Comparison of ENCODE assay signal across 1 cellular context in genomic region chr5:90558344-90559192, GRCh38.
TF ChIP-seq lines count a peak whose summit lies in the region.

A gene with protein sequence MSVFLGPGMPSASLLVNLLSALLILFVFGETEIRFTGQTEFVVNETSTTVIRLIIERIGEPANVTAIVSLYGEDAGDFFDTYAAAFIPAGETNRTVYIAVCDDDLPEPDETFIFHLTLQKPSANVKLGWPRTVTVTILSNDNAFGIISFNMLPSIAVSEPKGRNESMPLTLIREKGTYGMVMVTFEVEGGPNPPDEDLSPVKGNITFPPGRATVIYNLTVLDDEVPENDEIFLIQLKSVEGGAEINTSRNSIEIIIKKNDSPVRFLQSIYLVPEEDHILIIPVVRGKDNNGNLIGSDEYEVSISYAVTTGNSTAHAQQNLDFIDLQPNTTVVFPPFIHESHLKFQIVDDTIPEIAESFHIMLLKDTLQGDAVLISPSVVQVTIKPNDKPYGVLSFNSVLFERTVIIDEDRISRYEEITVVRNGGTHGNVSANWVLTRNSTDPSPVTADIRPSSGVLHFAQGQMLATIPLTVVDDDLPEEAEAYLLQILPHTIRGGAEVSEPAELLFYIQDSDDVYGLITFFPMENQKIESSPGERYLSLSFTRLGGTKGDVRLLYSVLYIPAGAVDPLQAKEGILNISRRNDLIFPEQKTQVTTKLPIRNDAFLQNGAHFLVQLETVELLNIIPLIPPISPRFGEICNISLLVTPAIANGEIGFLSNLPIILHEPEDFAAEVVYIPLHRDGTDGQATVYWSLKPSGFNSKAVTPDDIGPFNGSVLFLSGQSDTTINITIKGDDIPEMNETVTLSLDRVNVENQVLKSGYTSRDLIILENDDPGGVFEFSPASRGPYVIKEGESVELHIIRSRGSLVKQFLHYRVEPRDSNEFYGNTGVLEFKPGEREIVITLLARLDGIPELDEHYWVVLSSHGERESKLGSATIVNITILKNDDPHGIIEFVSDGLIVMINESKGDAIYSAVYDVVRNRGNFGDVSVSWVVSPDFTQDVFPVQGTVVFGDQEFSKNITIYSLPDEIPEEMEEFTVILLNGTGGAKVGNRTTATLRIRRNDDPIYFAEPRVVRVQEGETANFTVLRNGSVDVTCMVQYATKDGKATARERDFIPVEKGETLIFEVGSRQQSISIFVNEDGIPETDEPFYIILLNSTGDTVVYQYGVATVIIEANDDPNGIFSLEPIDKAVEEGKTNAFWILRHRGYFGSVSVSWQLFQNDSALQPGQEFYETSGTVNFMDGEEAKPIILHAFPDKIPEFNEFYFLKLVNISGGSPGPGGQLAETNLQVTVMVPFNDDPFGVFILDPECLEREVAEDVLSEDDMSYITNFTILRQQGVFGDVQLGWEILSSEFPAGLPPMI (N-terminal part only) (plus strand): TSS chr5:90558797. CDS start chr5:90558896, 99 bp downstream.

TF ChIP-seq in H1, 55 proteins besides CTCF, POLR2A, EP300 and RAD21 (continued from another document):
- TF ChIP-seq CBX5 (IDR thresholded peaks at IDR 0.05; ENCODE audit: low read depth, low read length) (no peak), YY1 (IDR thresholded peaks at IDR 0.05; ENCODE audit: low read depth, low read length) (peak; percentile 43), SIN3A (conservative IDR thresholded peaks at IDR 0.05 in 1 of 2, IDR thresholded peaks at IDR 0.05 in 1 of 2; ENCODE audit: low read depth in 1 of 2, low read length in 2 of 2) (peak in 1 of 2 experiments; percentile 91; a peak in 2 of 4 replicates), TAF7 (optimal IDR thresholded peaks at IDR 0.05; ENCODE audit: borderline replicate concordance, low read depth, low read length) (peak; percentile 63), SUZ12 (IDR thresholded peaks at IDR 0.05; ENCODE audit: low read length) (no peak; the same call in 1 of the 2 replicates), KDM5A (IDR thresholded peaks at IDR 0.05; ENCODE audit: low read length) (no peak), CHD2 (IDR thresholded peaks at IDR 0.05; ENCODE audit: low read length) (no peak), E2F6 (IDR thresholded peaks at IDR 0.05) (peak; percentile 19; the same call in 1 of the 2 replicates), ATF2 (IDR thresholded peaks at IDR 0.05; ENCODE audit: low read length) (no peak), NANOG (IDR thresholded peaks at IDR 0.05; ENCODE audit: insufficient read depth, low read depth, low read length, poor library complexity, severe bottlenecking) (no peak), NRF1 (IDR thresholded peaks at IDR 0.05; ENCODE audit: low read depth, low read length) (peak; percentile 23), SP2 (IDR thresholded peaks at IDR 0.05; ENCODE audit: low read length) (no peak), BRCA1 (IDR thresholded peaks at IDR 0.05; ENCODE audit: low read depth, low read length) (peak; percentile 31; the same call in 1 of the 2 replicates), RFX5 (IDR thresholded peaks at IDR 0.05; ENCODE audit: borderline replicate concordance, low read depth, low read length) (no peak), KDM1A (IDR thresholded peaks at IDR 0.05; ENCODE audit: borderline replicate concordance, low read length) (peak; percentile 36; the same call in 1 of the 2 replicates), JUND (IDR thresholded peaks at IDR 0.05; ENCODE audit: low read length) (peak; percentile 98), SRF (IDR thresholded peaks at IDR 0.05; ENCODE audit: low read depth, low read length) (no peak), TEAD4 (IDR thresholded peaks at IDR 0.05; ENCODE audit: low read depth, low read length) (no peak), CHD7 (IDR thresholded peaks at IDR 0.05; ENCODE audit: insufficient replicate concordance, low read length) (no peak), KDM4A (IDR thresholded peaks at IDR 0.05; ENCODE audit: low read depth, low read length, severe bottlenecking) (peak; percentile 89), ZNF274 (IDR thresholded peaks at IDR 0.05; ENCODE audit: borderline replicate concordance, extremely low read depth, low read length) (no peak), MAFK (IDR thresholded peaks at IDR 0.05; ENCODE audit: low read depth, low read length) (no peak), TBP (IDR thresholded peaks at IDR 0.05; ENCODE audit: low read depth, low read length) (peak; percentile 89), HDAC6 (IDR thresholded peaks at IDR 0.05; ENCODE audit: low read depth, low read length) (no peak), RNF2 (IDR thresholded peaks at IDR 0.05; ENCODE audit: borderline replicate concordance, low read depth, low read length, missing control alignments, poor library complexity, severe bottlenecking) (no peak), CHD1 (IDR thresholded peaks at IDR 0.05; ENCODE audit: low read depth, low read length) (peak; percentile 99), RXRA (IDR thresholded peaks at IDR 0.05; ENCODE audit: insufficient read depth, low read depth, low read length) (no peak), SAP30 (IDR thresholded peaks at IDR 0.05; ENCODE audit: insufficient read depth, insufficient replicate concordance, low read length) (no peak), EGR1 (IDR thresholded peaks at IDR 0.05; ENCODE audit: borderline replicate concordance, low read depth, low read length) (peak; percentile 77), FOSL1 (IDR thresholded peaks at IDR 0.05; ENCODE audit: insufficient read depth, low read depth, low read length) (no peak), GTF2F1 (IDR thresholded peaks at IDR 0.05; ENCODE audit: borderline replicate concordance, low read depth, low read length) (no peak), SP1 (IDR thresholded peaks at IDR 0.05; ENCODE audit: low read depth, low read length) (peak; percentile 82), RBBP5 (IDR thresholded peaks at IDR 0.05; ENCODE audit: borderline replicate concordance, low read depth, low read length) (peak; percentile 99), BCL11A (IDR thresholded peaks at IDR 0.05; ENCODE audit: low read depth in 2 of 2, low read length in 2 of 2) (no peak), GABPA (IDR thresholded peaks at IDR 0.05; ENCODE audit: borderline replicate concordance, insufficient read depth, low read length) (no peak), PHF8 (conservative IDR thresholded peaks at IDR 0.05; ENCODE audit: low read depth, low read length) (peak; percentile 80), ASH2L (IDR thresholded peaks at IDR 0.05; ENCODE audit: low read length) (peak; percentile 100), SIX5 (IDR thresholded peaks at IDR 0.05; ENCODE audit: low read depth, low read length) (peak; percentile 43; the same call in 1 of the 2 replicates), SP4 (IDR thresholded peaks at IDR 0.05; ENCODE audit: low read length) (peak; percentile 70; the same call in 1 of the 2 replicates), POLR2AphosphoS5 (IDR thresholded peaks at IDR 0.05; ENCODE audit: low read depth, low read length) (peak; percentile 92), TCF12 (IDR thresholded peaks at IDR 0.05; ENCODE audit: low read depth, low read length) (0 out of 2 replicates have a peak, but pooled peaks have one; percentile 69), CREB1 (IDR thresholded peaks at IDR 0.05) (peak; percentile 82), CBX8 (IDR thresholded peaks at IDR 0.05; ENCODE audit: borderline replicate concordance, low read depth, low read length) (no peak), CEBPB (IDR thresholded peaks at IDR 0.05; ENCODE audit: low read depth, low read length) (no peak; the same call in 1 of the 2 replicates), HDAC2 (IDR thresholded peaks at IDR 0.05; ENCODE audit: borderline replicate concordance in 1 of 2, low read depth in 2 of 2, low read length in 2 of 2) (0 out of 4 replicates have a peak, but pooled peaks of 1 of the 2 experiments have one; percentile 64), POU5F1 (IDR thresholded peaks at IDR 0.05; ENCODE audit: low read depth, low read length) (0 out of 2 replicates have a peak, but pooled peaks have one; percentile 8), CTBP2 (IDR thresholded peaks at IDR 0.05; ENCODE audit: borderline replicate concordance, insufficient read depth, insufficient read length, low read length) (peak; percentile 76), EZH2 (IDR thresholded peaks at IDR 0.05; ENCODE audit: low read depth, low read length, severe bottlenecking) (no peak)
